Comparison of ENCODE assay signal across 8 cellular contexts in genomic region chr2:26765475-26766200, GRCh38. TPM values are rescaled to one million over a fixed set of nuclear protein-coding genes. Genes with fewer than 3 reads are reported as not detected.
DNase-seq lines count a peak whose midpoint lies in the region; ATAC-seq and TF ChIP-seq lines count a peak whose summit lies in the region.

No MANE protein-coding gene starts in this region.

- H3K4me1 ChIP-seq in BLaER1, result peaks cover 53% of the 10 kb centered on the region
- peaks cover 19% of the 10 kb centered on the region for H3K4me1 ChIP-seq in Karpas-422 (ENCODE audit: low read length)

- H3K27ac ChIP-seq in BLaER1, result no peak overlapping the region
- no peak overlapping the region for H3K27ac ChIP-seq in Karpas-422 (ENCODE audit: low read length)
- H3K27ac ChIP-seq in coronary artery, result peak overlapping the region; percentile 95 to 98

- H3K4me3 Mint-ChIP-seq in nephron, result peak overlapping the region; percentile 89 to 93 (median 90)

- H3K9me3 ChIP-seq in BLaER1, result no peaks in the 10 kb centered on the region
- no peaks in the 10 kb centered on the region for H3K9me3 ChIP-seq in Karpas-422 (ENCODE audit: low read length)

- H4K20me1 ChIP-seq in BLaER1 (peaks cover 61% of the 10 kb centered on the region), Karpas-422 (ENCODE audit: insufficient read depth, low read depth, low read length) (0 out of 2 replicates have a peak, but pooled peaks cover 15% of the 10 kb centered on the region)

- H3K36me3 Mint-ChIP-seq in nephron (ENCODE audit: low read depth), result no peaks in the 10 kb centered on the region

- ATAC-seq in GM18870 (IDR thresholded peaks at IDR 0.05; ENCODE audit: unreplicated experiment) (no peak), HG03442 (IDR thresholded peaks at IDR 0.05; ENCODE audit: unreplicated experiment) (no peak)

- peak overlapping the region; percentile 83 for H3K4me3 ChIP-seq in BLaER1
- peak overlapping the region; percentile 90 for H3K4me3 ChIP-seq in Karpas-422 (ENCODE audit: low read length)
- peak overlapping the region; percentile 95 for H3K4me3 ChIP-seq in coronary artery

- H3K79me2 ChIP-seq in Karpas-422 (ENCODE audit: low read length), result peaks cover 60% of the 10 kb centered on the region

- H3K9ac ChIP-seq in BLaER1 (peak overlapping the region; percentile 92), Karpas-422 (ENCODE audit: low read length) (peak overlapping the region; percentile 99)

- H3K36me3 ChIP-seq in BLaER1 (peaks cover 23% of the 10 kb centered on the region), Karpas-422 (ENCODE audit: insufficient read depth, low read length) (no peaks in the 10 kb centered on the region)

- peaks cover 26% of the 10 kb centered on the region for H3K4me1 Mint-ChIP-seq in nephron

- no peaks in the 10 kb centered on the region for H3K27me3 Mint-ChIP-seq in nephron (ENCODE audit: low read depth)

- H3K27me3 ChIP-seq in BLaER1, result no peaks in the 10 kb centered on the region
- H3K27me3 ChIP-seq in Karpas-422 (ENCODE audit: low read length), result no peaks in the 10 kb centered on the region

- TF ChIP-seq CTCF in coronary artery (IDR thresholded peaks at IDR 0.05) (no peak), nephron (IDR thresholded peaks at IDR 0.05; ENCODE audit: unreplicated experiment in 3 of 3) (no peak)

- no peaks in the 10 kb centered on the region for H3K9me3 Mint-ChIP-seq in nephron

- peak overlapping the region in 1 of 3 experiments; percentile 60 for H3K27ac Mint-ChIP-seq in nephron

- DNase-seq in Karpas-422 (no peak), coronary artery (ENCODE audit: low spot score) (no peak), CD1c-positive myeloid dendritic cell (ENCODE audit: extremely low spot score) (no peak), nucleus accumbens (lab: John Stamatoyannopoulos, UW) (no peak)

- no peak overlapping the region for H2AFZ ChIP-seq in Karpas-422 (ENCODE audit: low read length)

- peak overlapping the region; percentile 96 for H3K4me2 ChIP-seq in BLaER1
- H3K4me2 ChIP-seq in Karpas-422 (ENCODE audit: low read depth, low read length, poor library complexity, severe bottlenecking), result peak overlapping the region; percentile 88

- H3K9me2 ChIP-seq in Karpas-422 (replicated peaks; ENCODE audit: insufficient read depth, low read length), result no peaks in the 10 kb centered on the region

RNA-seq across cellular contexts. Expression of gene SLC35F6, which starts 1.6 kb away (rescaled TPM):
- total RNA-seq in Karpas-422 (2014; rRNA removed; shearing (Covaris generic); ENCODE audit: low replicate concordance), result 13.8 and 13.9 TPM in 2 replicates

RNA-seq across cellular contexts. Expression of gene CENPA, which starts 20.2 kb away (rescaled TPM):
- total RNA-seq in Karpas-422 (2014; rRNA removed; shearing (Covaris generic); ENCODE audit: low replicate concordance), result 10.0 and 21.1 TPM in 2 replicates

Comparison
In these comparisons a context has a peak if more than half of its experiments do, and no peak if none do; other contexts are left out.
1. H3K27ac ChIP-seq: peak in coronary artery (2 of 2); none in BLaER1 (single experiment) and Karpas-422 (single experiment).
2. Peak in every context shown above with its lines, with median percentiles within 50 percentile points of each other: H3K4me3 ChIP-seq.